ENCODE assay signal across 15 cellular contexts in the genomic region with DNA sequence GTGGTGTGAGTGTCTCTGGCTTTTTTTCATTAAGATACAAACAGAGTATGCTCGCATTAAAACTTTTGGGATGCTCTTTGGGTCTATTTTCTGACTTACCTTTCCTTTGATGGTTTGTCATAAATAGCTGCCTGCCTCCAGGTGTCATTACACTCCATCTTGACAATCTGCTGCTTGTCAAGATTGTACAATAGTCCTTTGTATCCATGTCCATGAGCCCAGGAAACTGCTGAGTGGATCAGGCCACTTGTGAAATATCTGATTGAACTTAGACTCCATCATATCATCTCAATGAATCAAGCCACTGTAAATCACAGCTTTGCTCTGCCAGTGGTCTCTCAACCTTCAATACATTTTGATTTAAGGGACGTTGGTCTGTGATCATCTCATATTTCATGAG.
DNase-seq lines count a peak whose midpoint lies in the region; ATAC-seq, FAIRE-seq and TF ChIP-seq lines count a peak whose summit lies in the region.
"Had no signal": no experiment of that assay in that cellular context is flagged by ENCODE, and none has a peak within 500 bp of the region (broad histone marks: within the 10 kb centered on the region; RNA-seq: fewer than 3 reads in every experiment).

No MANE protein-coding gene starts in this region.

- CTCF ChIA-PET in HCT116 (lab: Charles Lee) = no interaction called here
- CTCF ChIA-PET in Panc1 (lab: Charles Lee) = no interaction called here
- CTCF ChIA-PET in activated CD4-positive, alpha-beta memory T cell treated with anti-CD3 and anti-CD28 coated beads for 36 hours (lab: Charles Lee) = no interaction called here

- H3K4me2 ChIP-seq in HCT116 (ENCODE audit: low read length) = no peak overlapping the region

- POLR2A ChIA-PET in HCT116 (lab: Charles Lee) = no interaction called here
- POLR2A ChIA-PET in Panc1 (lab: Charles Lee) = no interaction called here
- POLR2A ChIA-PET in activated CD4-positive, alpha-beta memory T cell treated with anti-CD3 and anti-CD28 coated beads for 36 hours (lab: Charles Lee) = no interaction called here

- no peak overlapping the region for H2AFZ ChIP-seq in HCT116 (ENCODE audit: low read depth, low read length, poor library complexity, severe bottlenecking)
- H2AFZ ChIP-seq: GM23248 had no signal

- RAD21 ChIA-PET in HCT116 (lab: Charles Lee; ENCODE audit: low non-redundant PET in 1 of 2, low total read pairs in 2 of 2, uncharacterized antibody in 2 of 2, unreplicated experiment in 2 of 2) = no interaction called here

- H3K27ac Mint-ChIP-seq in activated CD4-positive, alpha-beta memory T cell treated with anti-CD3 and anti-CD28 coated beads for 36 hours = no peak overlapping the region
- H3K27ac Mint-ChIP-seq: B cell; CD4-positive, alpha-beta memory T cell; IgD-negative memory B cell had no signal

- intact Hi-C loops in HCT116 (cut with micrococcal nuclease) = no loop called here
- intact Hi-C loops in Panc1 (cut with micrococcal nuclease; ENCODE audit: unreplicated experiment) = no loop called here
- intact Hi-C loops in activated CD4-positive, alpha-beta memory T cell treated with anti-CD3 and anti-CD28 coated beads for 36 hours (cut with micrococcal nuclease) = no loop called here

- no peaks in the 10 kb centered on the region for H3K36me3 ChIP-seq in HCT116 (ENCODE audit: control insufficient read depth in 1 of 2, insufficient read depth in 2 of 2, low read length in 2 of 2)
- no peaks in the 10 kb centered on the region for H3K36me3 ChIP-seq in Panc1 (ENCODE audit: control insufficient read depth, insufficient read depth, low read length)
- H3K36me3 ChIP-seq in small intestine (ENCODE audit: control insufficient read depth in 2 of 2, insufficient read depth in 2 of 2, low read length in 2 of 2) = no peaks in the 10 kb centered on the region

- no peak overlapping the region for H3K27ac ChIP-seq in HCT116 (ENCODE audit: low read depth, low read length)
- no peak overlapping the region for H3K27ac ChIP-seq in Panc1 (ENCODE audit: low read length)
- no peak overlapping the region for H3K27ac ChIP-seq in small intestine (ENCODE audit: low read depth in 1 of 2, low read length in 1 of 2)
- H3K27ac ChIP-seq: GM23248, HL-60 had no signal

- H3K9ac ChIP-seq in HCT116 (ENCODE audit: low read length) = no peak overlapping the region
- H3K9ac ChIP-seq: GM23248 had no signal

- H3K9me3 Mint-ChIP-seq in activated CD4-positive, alpha-beta memory T cell treated with anti-CD3 and anti-CD28 coated beads for 36 hours = peaks cover 6% of the 10 kb centered on the region

- TF ChIP-seq CTCF in HCT116 (IDR thresholded peaks at IDR 0.05 in 2 of 3, conservative IDR thresholded peaks at IDR 0.05 in 1 of 3; ENCODE audit: borderline replicate concordance in 1 of 3, insufficient read depth in 1 of 3, low read depth in 2 of 3, low read length in 2 of 3) (no peak), Panc1 (IDR thresholded peaks at IDR 0.05) (peak; percentile 8; the same call in 1 of the 2 replicates)

- in situ Hi-C loops in Panc1 (cut with HindIII; ENCODE audit: low pct_unique_long_range_greater_than_20kb, low sequenced_read_pairs) = no loop called here

- H4K20me1 ChIP-seq in HCT116 (ENCODE audit: insufficient read depth) = no peaks in the 10 kb centered on the region

- no peak overlapping the region for H3K4me3 Mint-ChIP-seq in activated CD4-positive, alpha-beta memory T cell treated with anti-CD3 and anti-CD28 coated beads for 36 hours
- H3K4me3 Mint-ChIP-seq: B cell; CD4-positive, alpha-beta memory T cell; IgD-negative memory B cell had no signal

- ATAC-seq in HCT116 (0 out of 2 replicates have a peak, but pooled peaks have one; percentile 44), Panc1 (no peak), GM21723 (IDR thresholded peaks at IDR 0.05; ENCODE audit: unreplicated experiment) (no peak)

- WGBS in small intestine, 3 donors = 30 to 61% (median 54%) methylated on average over 2 of the region's 2 CpGs

- TF ChIP-seq POLR2A in HCT116 (IDR thresholded peaks at IDR 0.05; ENCODE audit: borderline replicate concordance, extremely low read depth, insufficient read depth, insufficient read length) = no peak

- H3K27me3 Mint-ChIP-seq in activated CD4-positive, alpha-beta memory T cell treated with anti-CD3 and anti-CD28 coated beads for 36 hours = peaks cover 3% of the 10 kb centered on the region
- H3K27me3 Mint-ChIP-seq: B cell, IgD-negative memory B cell had no signal

- H3K79me2 ChIP-seq in HCT116 (ENCODE audit: insufficient read depth, low read length) = no peaks in the 10 kb centered on the region

- H3K36me3 Mint-ChIP-seq in activated CD4-positive, alpha-beta memory T cell treated with anti-CD3 and anti-CD28 coated beads for 36 hours = no peaks in the 10 kb centered on the region
- H3K36me3 Mint-ChIP-seq: CD4-positive, alpha-beta memory T cell; IgD-negative memory B cell had no signal

- BruUV-seq in HCT116 (replicated peaks; lab: Mats Ljungman, UMichigan) (no TSS peak), Panc1 (replicated peaks; lab: Mats Ljungman, UMichigan) (no TSS peak)

- no peaks in the 10 kb centered on the region for H3K9me2 ChIP-seq in HCT116 (ENCODE audit: insufficient read depth)

- FAIRE-seq in small intestine (lab: Jason Lieb, UNC) = no peak
- FAIRE-seq: H54 had no signal

- no peaks in the 10 kb centered on the region for H3K4me1 Mint-ChIP-seq in activated CD4-positive, alpha-beta memory T cell treated with anti-CD3 and anti-CD28 coated beads for 36 hours (ENCODE audit: low read depth)
- H3K4me1 Mint-ChIP-seq: B cell; CD4-positive, alpha-beta memory T cell; IgD-negative memory B cell had no signal

- H3K9me3 ChIP-seq in HCT116 (ENCODE audit: control insufficient read depth in 1 of 2, insufficient read depth in 1 of 2, low read depth in 1 of 2, low read length in 2 of 2) = no peaks in the 10 kb centered on the region
- H3K9me3 ChIP-seq in Panc1 (ENCODE audit: control insufficient read depth, insufficient read depth, low read depth, low read length) = no peaks in the 10 kb centered on the region
- H3K9me3 ChIP-seq in small intestine (ENCODE audit: control insufficient read depth, low read depth) = no peaks in the 10 kb centered on the region

- TF ChIP-seq RAD21 in HCT116 (IDR thresholded peaks at IDR 0.05; ENCODE audit: low read depth) = peak; percentile 22; the same call in 1 of the 2 replicates

- DNase-seq in NCI-H748 (lab: John Stamatoyannopoulos, UW; ENCODE audit: unreplicated experiment) = peak; percentile 14
- DNase-seq in NCI-H748 treated with DMSO at 0.1 percent for 48 hours (lab: John Stamatoyannopoulos, UW) = no peak
- no peak for DNase-seq in HCT116 (ENCODE audit: low read depth, low spot score)
- DNase-seq in Panc1 (ENCODE audit: low read depth, low spot score) = no peak
- peak; percentile 29 for DNase-seq in small intestine
- DNase-seq in activated CD4-positive, alpha-beta memory T cell treated with anti-CD3 and anti-CD28 coated beads for 36 hours = no peak
- DNase-seq: C1 segment of cervical spinal cord; CD4-positive, alpha-beta memory T cell; COR-L47; GM23248 had no signal

- H3K4me3 ChIP-seq in HCT116 (replicated peaks in 1 of 2; ENCODE audit: low read depth in 1 of 2, low read length in 2 of 2) (no peak overlapping the region), Panc1 (ENCODE audit: low read depth in 2 of 2, low read length in 2 of 2) (no peak overlapping the region), small intestine (ENCODE audit: low read depth in 1 of 2, low read length in 2 of 2) (no peak overlapping the region)
- H3K4me3 ChIP-seq: GM23248 had no signal

- no peaks in the 10 kb centered on the region for H3K27me3 ChIP-seq in HCT116 (ENCODE audit: insufficient read depth, low read length)
- no peaks in the 10 kb centered on the region for H3K27me3 ChIP-seq in Panc1 (ENCODE audit: control insufficient read depth, insufficient read depth, low read length)
- H3K27me3 ChIP-seq in small intestine (ENCODE audit: control insufficient read depth in 2 of 2, insufficient read depth in 2 of 2, low read length in 2 of 2) = peaks cover 0 to 2% of the 10 kb centered on the region in 2 donors

- H3K4me1 ChIP-seq in HCT116 (ENCODE audit: control insufficient read depth in 1 of 2, insufficient read depth in 2 of 2, low read length in 2 of 2) (no peaks in the 10 kb centered on the region), Panc1 (ENCODE audit: control insufficient read depth, insufficient read depth, low read length) (no peaks in the 10 kb centered on the region), small intestine (ENCODE audit: control insufficient read depth in 2 of 2, insufficient read depth in 1 of 2, low read depth in 1 of 2, low read length in 1 of 2) (no peaks in the 10 kb centered on the region)

TF ChIP-seq in HCT116, 20 proteins besides CTCF, POLR2A, EP300 and RAD21:
- no peak for TF ChIP-seq ATF3 (IDR thresholded peaks at IDR 0.05)
- no peak for TF ChIP-seq ELF1 (IDR thresholded peaks at IDR 0.05; ENCODE audit: borderline replicate concordance, low read depth)
- no peak for TF ChIP-seq SIN3A (IDR thresholded peaks at IDR 0.05; ENCODE audit: low read depth)
- TF ChIP-seq ZNF274 (IDR thresholded peaks at IDR 0.05; ENCODE audit: low read depth, low read length) = no peak
- TF ChIP-seq EZH2 (IDR thresholded peaks at IDR 0.05) = no peak
- no peak for TF ChIP-seq EZH2phosphoT487 (IDR thresholded peaks at IDR 0.05; ENCODE audit: borderline replicate concordance)
- TF ChIP-seq EGR1 (IDR thresholded peaks at IDR 0.05; ENCODE audit: low read depth) = no peak
TF ChIP-seq in HCT116: peak in this region for 0.

Comparison
In these comparisons a context has a peak if more than half of its experiments do, and no peak if none do; other contexts are left out.
1. DNase-seq: peak in NCI-H748 (single experiment) and small intestine (single experiment); none in NCI-H748 treated with DMSO at 0.1 percent for 48 hours (single experiment), HCT116 (single experiment), Panc1 (single experiment) and activated CD4-positive, alpha-beta memory T cell treated with anti-CD3 and anti-CD28 coated beads for 36 hours (single experiment).